28 cellular contexts compared by ENCODE assay signal in genomic region chr7:99086532-99086931, GRCh38.
"Had no signal": no experiment of that assay in that cellular context is flagged by ENCODE, and none has a peak within 500 bp of the region (broad histone marks: within the 10 kb centered on the region; RNA-seq: fewer than 3 reads in every experiment).

No MANE protein-coding gene starts in this region.

- H3K36me3 Mint-ChIP-seq: stimulated activated effector memory CD8-positive, alpha-beta T cell treated with anti-CD3 and anti-CD28 coated beads, Interleukin-12 subunit alpha, Interleukin-12 subunit beta, amount 100 ng/mL, for 72 hours had no signal

- H3K4me2 ChIP-seq: neural progenitor cell had no signal

- H3K27ac Mint-ChIP-seq: natural killer cell treated with Interleukin-12 subunit alpha and Interleukin-12 subunit beta and Interleukin-15 and Interleukin-18, amount 100 ng/mL, for 72 hours; neural progenitor cell; progenitor cell of endocrine pancreas; stimulated activated effector memory CD8-positive, alpha-beta T cell treated with anti-CD3 and anti-CD28 coated beads, Interleukin-12 subunit alpha, Interleukin-12 subunit beta, amount 100 ng/mL, for 72 hours; stimulated activated naive B cell treated with anti-CD40 and anti-IgM and Interleukin-4, amounts not matched to agents 10 μg/mL and 1 μg/mL and 100 μg/mL, for 72 hours; stimulated activated naive CD8-positive, alpha-beta T cell treated with anti-CD3 and anti-CD28 coated beads, Interleukin-15, Interleukin-2, amounts not matched to agents 100 ng/mL and 50 ng/mL, for 24 hours had no signal

- H3K27me3 ChIP-seq: neural progenitor cell, ovary, right lobe of liver, sigmoid colon, stomach, thyroid gland, tibial nerve, upper lobe of left lung, vagina had no signal

- H3K27ac ChIP-seq: neural progenitor cell, ovary, parathyroid adenoma, psoas muscle, right lobe of liver, sigmoid colon, stomach, thoracic aorta, thyroid gland, upper lobe of left lung, vagina had no signal

- FAIRE-seq: small intestine, urothelium cell line had no signal

- H3K9me3 Mint-ChIP-seq: natural killer cell treated with Interleukin-12 subunit alpha and Interleukin-12 subunit beta and Interleukin-15 and Interleukin-18, amount 100 ng/mL, for 72 hours; stimulated activated effector memory CD8-positive, alpha-beta T cell treated with anti-CD3 and anti-CD28 coated beads, Interleukin-12 subunit alpha, Interleukin-12 subunit beta, amount 100 ng/mL, for 72 hours; stimulated activated naive CD8-positive, alpha-beta T cell treated with anti-CD3 and anti-CD28 coated beads, Interleukin-15, Interleukin-2, amounts not matched to agents 100 ng/mL and 50 ng/mL, for 24 hours had no signal

- H3K4me3 Mint-ChIP-seq: natural killer cell treated with Interleukin-12 subunit alpha and Interleukin-12 subunit beta and Interleukin-15 and Interleukin-18, amount 100 ng/mL, for 72 hours; neural progenitor cell; stimulated activated effector memory CD8-positive, alpha-beta T cell treated with anti-CD3 and anti-CD28 coated beads, Interleukin-12 subunit alpha, Interleukin-12 subunit beta, amount 100 ng/mL, for 72 hours; stimulated activated naive B cell treated with anti-CD40 and anti-IgM and Interleukin-4, amounts not matched to agents 10 μg/mL and 1 μg/mL and 100 μg/mL, for 72 hours; stimulated activated naive CD8-positive, alpha-beta T cell treated with anti-CD3 and anti-CD28 coated beads, Interleukin-15, Interleukin-2, amounts not matched to agents 100 ng/mL and 50 ng/mL, for 24 hours had no signal

- ATAC-seq: natural killer cell treated with Interleukin-12 subunit alpha and Interleukin-12 subunit beta and Interleukin-15 and Interleukin-18, amount 100 ng/mL, for 72 hours; psoas muscle; right cardiac atrium; right lobe of liver; stimulated activated effector memory CD8-positive, alpha-beta T cell treated with anti-CD3 and anti-CD28 coated beads, Interleukin-12 subunit alpha, Interleukin-12 subunit beta, amount 100 ng/mL, for 72 hours; stimulated activated naive B cell treated with anti-CD40 and anti-IgM and Interleukin-4, amounts not matched to agents 10 μg/mL and 1 μg/mL and 100 μg/mL, for 72 hours had no signal

- H3K4me1 ChIP-seq: neural progenitor cell, parathyroid adenoma, psoas muscle, thyroid gland had no signal

- H3K9me3 ChIP-seq: ovary, psoas muscle, right lobe of liver, sigmoid colon, stomach, thoracic aorta, thyroid gland, tibial nerve, upper lobe of left lung, vagina had no signal

- H3K27me3 Mint-ChIP-seq: natural killer cell treated with Interleukin-12 subunit alpha and Interleukin-12 subunit beta and Interleukin-15 and Interleukin-18, amount 100 ng/mL, for 72 hours; progenitor cell of endocrine pancreas; stimulated activated naive B cell treated with anti-CD40 and anti-IgM and Interleukin-4, amounts not matched to agents 10 μg/mL and 1 μg/mL and 100 μg/mL, for 72 hours; stimulated activated naive CD8-positive, alpha-beta T cell treated with anti-CD3 and anti-CD28 coated beads, Interleukin-15, Interleukin-2, amounts not matched to agents 100 ng/mL and 50 ng/mL, for 24 hours had no signal

- H3K36me3 ChIP-seq: neural progenitor cell, ovary, right lobe of liver, sigmoid colon, stomach, thoracic aorta, thyroid gland, tibial nerve, upper lobe of left lung, vagina had no signal

- DNase-seq: occipital lobe; ovary; posterior cingulate gyrus; psoas muscle; right cardiac atrium; right lobe of liver; sigmoid colon; small intestine; stimulated activated CD4-positive, alpha-beta T cell treated with anti-CD3 and anti-CD28 coated beads, Interleukin-15, amount 100 ng/mL, for 24 hours; stimulated activated CD4-positive, alpha-beta T cell treated with anti-CD3 and anti-CD28 coated beads, Interleukin-2, amount 100 ng/mL, for 24 hours; stimulated activated CD4-positive, alpha-beta T cell treated with anti-CD3 and anti-CD28 coated beads, Interleukin-2, amount 100 ng/mL, for 48 hours; stimulated activated CD4-positive, alpha-beta T cell treated with anti-CD3 and anti-CD28 coated beads, Interleukin-4, amount 100 ng/mL, for 24 hours; stimulated activated naive B cell treated with anti-CD40 and anti-IgM and Interleukin-4, amounts not matched to agents 10 μg/mL and 1 μg/mL and 100 μg/mL, for 72 hours; stimulated activated naive CD4-positive, alpha-beta T cell treated with Interleukin-2 at 50 U/mL for 16 hours; stomach; thyroid gland; trophoblast cell; upper lobe of left lung had no signal

- H3K9ac ChIP-seq: neural progenitor cell, parathyroid adenoma had no signal

- H2AFZ ChIP-seq: neural progenitor cell, parathyroid adenoma had no signal

- H3K4me3 ChIP-seq: neural progenitor cell, ovary, psoas muscle, right lobe of liver, sigmoid colon, stomach, thoracic aorta, thyroid gland, tibial nerve, upper lobe of left lung, vagina had no signal
